In the genomic region with DNA sequence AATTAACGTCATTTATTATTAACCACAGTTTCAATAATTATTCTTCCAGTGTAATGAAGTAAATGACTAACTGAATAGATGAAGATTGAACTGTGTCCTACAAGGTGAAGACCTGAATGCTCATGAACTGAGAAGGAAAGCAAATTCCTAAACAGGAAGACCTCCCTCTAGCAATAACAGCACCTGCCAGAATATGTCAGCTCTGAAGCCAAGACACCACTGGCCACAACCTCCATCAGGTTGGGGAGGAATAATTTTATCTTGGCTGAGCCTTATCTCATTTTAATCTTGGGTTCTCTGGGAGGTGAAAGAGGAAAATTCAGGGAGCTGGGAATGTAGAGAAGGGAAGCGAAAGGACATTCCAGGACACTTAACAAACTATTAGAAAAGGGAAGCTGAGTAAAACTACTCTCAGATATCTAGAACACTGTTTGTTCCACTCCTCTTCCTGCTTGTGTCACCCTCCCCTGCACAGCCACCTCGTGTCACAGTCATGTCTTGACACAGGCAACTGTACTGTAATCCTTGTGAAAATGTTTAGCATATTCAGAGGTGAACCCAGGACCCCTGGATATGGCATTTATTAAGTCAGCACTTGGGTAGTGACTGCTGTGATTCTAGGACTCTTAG, we compare ENCODE assay signal across 25 cellular contexts. TPM values are rescaled to one million over a fixed set of nuclear protein-coding genes. Genes with fewer than 3 reads are reported as not detected.
DNase-seq lines count a peak whose midpoint lies in the region; ATAC-seq lines count a peak whose summit lies in the region.
"Had no signal": no experiment of that assay in that cellular context is flagged by ENCODE, and none has a peak within 500 bp of the region (broad histone marks: within the 10 kb centered on the region; RNA-seq: fewer than 3 reads in every experiment).

No MANE protein-coding gene starts in this region.

- H3K27ac ChIP-seq in right cardiac atrium (ENCODE audit: low read length): peak overlapping the region; percentile 21
- no peak overlapping the region for H3K27ac ChIP-seq in mesendoderm (ENCODE audit: low read depth, low read length)
- no peak overlapping the region for H3K27ac ChIP-seq in trophoblast cell (ENCODE audit: low read depth, low read length)
- H3K27ac ChIP-seq: RWPE1, SK-N-MC had no signal

- H2BK15ac ChIP-seq in mesendoderm (replicated peaks; ENCODE audit: low read depth): no peak overlapping the region

- H3K14ac ChIP-seq in trophoblast cell (ENCODE audit: low read length): no peak overlapping the region

- no peak overlapping the region for H2BK12ac ChIP-seq in trophoblast cell (ENCODE audit: low read length)

- ATAC-seq in right cardiac atrium: no peak
- ATAC-seq: GM12878 had no signal

- H3K79me1 ChIP-seq in mesendoderm (ENCODE audit: low read length) (no peaks in the 10 kb centered on the region), trophoblast cell (ENCODE audit: low read length) (no peaks in the 10 kb centered on the region)

- H2AFZ ChIP-seq in trophoblast cell (ENCODE audit: insufficient read depth, low read length, poor library complexity): no peak overlapping the region

- no peaks in the 10 kb centered on the region for H3K4me1 ChIP-seq in right cardiac atrium (ENCODE audit: control insufficient read depth, insufficient read depth, low read length)
- no peaks in the 10 kb centered on the region for H3K4me1 ChIP-seq in mesendoderm (ENCODE audit: control insufficient read depth, low read depth, low read length)
- H3K4me1 ChIP-seq in trophoblast cell (ENCODE audit: control insufficient read depth in 1 of 2, insufficient read depth in 2 of 2, low read length in 2 of 2): no peaks in the 10 kb centered on the region

- H4K8ac ChIP-seq in mesendoderm (ENCODE audit: low read depth, low read length): no peak overlapping the region
- no peak overlapping the region for H4K8ac ChIP-seq in trophoblast cell (ENCODE audit: low read depth, low read length)

- H3K79me2 ChIP-seq in mesendoderm (ENCODE audit: control insufficient read depth, insufficient read depth, low read length) (no peaks in the 10 kb centered on the region), trophoblast cell (ENCODE audit: control insufficient read depth, insufficient read depth, low read length, poor library complexity) (no peaks in the 10 kb centered on the region)

- DNase-seq in right cardiac atrium (no peak), cardiac septum (ENCODE audit: low spot score) (no peak), cerebellar cortex (ENCODE audit: low spot score) (peak; percentile 37), mesendoderm (peak; percentile 25), EL (no peak), trophoblast cell (no peak)
- no peak for DNase-seq in stimulated activated CD4-positive, alpha-beta T cell treated with anti-CD3 and anti-CD28 coated beads, Interleukin-1b, Interleukin-23, amount 100 ng/mL, for 48 hours
- DNase-seq: AML-193; CD4-positive, alpha-beta memory T cell; COR-L47; DMS53; GDM1; GOT3; HCEC 1CT; IMR-90; KG1; MG63; NCI-H2029; NCI-H446 treated with DMSO at 0.1 percent for 48 hours; NCI-H526 treated with DMSO at 0.1 percent for 48 hours; SHP77 treated with DMSO at 0.1 percent for 48 hours had no signal

- H2AK5ac ChIP-seq in mesendoderm (ENCODE audit: low read length) (no peak overlapping the region), trophoblast cell (ENCODE audit: low read length) (no peak overlapping the region)

- WGBS in right cardiac atrium: 53% methylated on average over 3 of the region's 3 CpGs
- no CpG with 5 or more reads among the region's 3 CpGs for WGBS in mesendoderm (ENCODE audit: extremely low coverage, insufficient coverage, low lambda C conversion rate)
- WGBS in trophoblast cell (ENCODE audit: extremely low coverage, insufficient coverage, insufficient read length): no CpG with 5 or more reads among the region's 3 CpGs

- intact Hi-C loops in right cardiac atrium (cut with DNase I): no loop called here
- intact Hi-C loops in cardiac septum (cut with DNase I): no loop called here

- H2BK120ac ChIP-seq in mesendoderm (ENCODE audit: low read depth, low read length) (no peak overlapping the region), trophoblast cell (ENCODE audit: insufficient read depth, low read length, poor library complexity) (no peak overlapping the region)

- H4K12ac ChIP-seq in trophoblast cell (ENCODE audit: low read depth, low read length): no peak overlapping the region

- no peak overlapping the region for H4K5ac ChIP-seq in mesendoderm (ENCODE audit: low read length)

- H3K27me3 ChIP-seq in right cardiac atrium (ENCODE audit: control insufficient read depth, insufficient read depth) (no peaks in the 10 kb centered on the region), mesendoderm (ENCODE audit: insufficient read depth, low read length, poor library complexity) (no peaks in the 10 kb centered on the region), trophoblast cell (ENCODE audit: insufficient read depth, low read length) (no peaks in the 10 kb centered on the region)
- H3K27me3 ChIP-seq: MG63 had no signal

- H2BK5ac ChIP-seq in mesendoderm (ENCODE audit: low read length) (no peak overlapping the region), trophoblast cell (ENCODE audit: low read depth, low read length, poor library complexity) (no peak overlapping the region)

- H3K4me3 ChIP-seq in right cardiac atrium (ENCODE audit: low read length): no peak overlapping the region
- no peak overlapping the region for H3K4me3 ChIP-seq in mesendoderm (ENCODE audit: low read length)
- H3K4me3 ChIP-seq in trophoblast cell (ENCODE audit: low read depth, low read length): no peak overlapping the region
- H3K4me3 ChIP-seq: GM12878, MG63, SK-N-MC had no signal

- H3K36me3 ChIP-seq in mesendoderm (ENCODE audit: control insufficient read depth, insufficient read depth, low read length) (no peaks in the 10 kb centered on the region), trophoblast cell (ENCODE audit: control insufficient read depth in 1 of 2, insufficient read depth in 2 of 2, low read length in 2 of 2) (no peaks in the 10 kb centered on the region)
- H3K36me3 ChIP-seq: MG63 had no signal

- H3K4ac ChIP-seq in mesendoderm (ENCODE audit: low read depth, low read length) (no peak overlapping the region), trophoblast cell (ENCODE audit: low read depth, low read length) (no peak overlapping the region)

- H4K91ac ChIP-seq in trophoblast cell (ENCODE audit: low read depth, low read length): no peak overlapping the region

- H3K9ac ChIP-seq in mesendoderm (ENCODE audit: low read length): no peak overlapping the region
- no peak overlapping the region for H3K9ac ChIP-seq in trophoblast cell (ENCODE audit: low read length)

- H3K23ac ChIP-seq in mesendoderm (ENCODE audit: low read length) (no peak overlapping the region), trophoblast cell (ENCODE audit: low read length) (no peak overlapping the region)

- H3K9me3 ChIP-seq in right cardiac atrium (ENCODE audit: control insufficient read depth, low read length) (no peaks in the 10 kb centered on the region), trophoblast cell (ENCODE audit: insufficient read depth, low read depth, low read length) (no peaks in the 10 kb centered on the region)
- H3K9me3 ChIP-seq: MG63 had no signal

- no peak overlapping the region for H3K56ac ChIP-seq in mesendoderm (ENCODE audit: low read length)

- no peak overlapping the region for H3K4me2 ChIP-seq in mesendoderm (ENCODE audit: low read length)
- no peak overlapping the region for H3K4me2 ChIP-seq in trophoblast cell (ENCODE audit: low read length)

- H3K18ac ChIP-seq in mesendoderm (ENCODE audit: low read length): no peak overlapping the region
- H3K18ac ChIP-seq in trophoblast cell (ENCODE audit: low read length): no peak overlapping the region

RNA-seq across cellular contexts. Expression of gene SLC13A1, which starts 4.6 kb away (rescaled TPM):
- total RNA-seq in right cardiac atrium: not detected
- polyA plus RNA-seq in right cardiac atrium: not detected
- not detected for total RNA-seq in cardiac septum
- polyA plus RNA-seq in mesendoderm (2013, experiment 1 of 2): not detected
- not detected for polyA plus RNA-seq in mesendoderm (2013, experiment 2 of 2)
- 0.01 TPM in 1 of 2 replicates, not detected in the other for polyA plus RNA-seq in trophoblast cell (2013)
- total RNA-seq: CD4-positive, alpha-beta memory T cell; Daoy; IMR-90 had no signal
- polyA plus RNA-seq: CD4-positive, alpha-beta memory T cell; GM12878; IMR-90 had no signal

Comparison
In these comparisons a context has a peak if more than half of its experiments do, and no peak if none do; other contexts are left out.
1. DNase-seq: peak in cerebellar cortex (single experiment) and mesendoderm (single experiment); none in right cardiac atrium (0 of 3), cardiac septum (single experiment), EL (single experiment), stimulated activated CD4-positive, alpha-beta T cell treated with anti-CD3 and anti-CD28 coated beads, Interleukin-1b, Interleukin-23, amount 100 ng/mL, for 48 hours (single experiment) and trophoblast cell (0 of 2).